In genomic region chr19:6375411-6376010, GRCh38 we compare ENCODE assay signal across 20 cellular contexts. TPM values are rescaled to one million over a fixed set of nuclear protein-coding genes. Genes with fewer than 3 reads are reported as not detected.
DNase-seq lines count a peak whose midpoint lies in the region; TF ChIP-seq lines count a peak whose summit lies in the region.
"Had no signal": no experiment of that assay in that cellular context is flagged by ENCODE, and none has a peak within 500 bp of the region (broad histone marks: within the 10 kb centered on the region; RNA-seq: fewer than 3 reads in every experiment).

Gene PSPN, minus strand, starts transcription at chr19:6375933. Its CDS starts 84 bp downstream, at chr19:6375849.

- no peaks in the 10 kb centered on the region for H3K9me3 Mint-ChIP-seq in Caco-2 (ENCODE audit: unreplicated experiment)
- H3K9me3 Mint-ChIP-seq: activated CD8-positive, alpha-beta T cell treated with anti-CD3 and anti-CD28 coated beads for 36 hours; activated naive CD4-positive, alpha-beta T cell treated with anti-CD3 and anti-CD28 coated beads, Interleukin-2, amount 50 U/mL, for 24 hours; immature natural killer cell had no signal

- H3K4me3 ChIP-seq in Caco-2 (ENCODE audit: low read depth, low read length) (no peak within 1 kb of the TSS), iPS-15b (ENCODE audit: low read depth, low read length) (no peak within 1 kb of the TSS), sigmoid colon (no peak within 1 kb of the TSS)
- H3K4me3 ChIP-seq: spleen had no signal

- H3K27ac ChIP-seq in RWPE1 (peak within 1 kb of the TSS; percentile 98), sigmoid colon (peak within 1 kb of the TSS in 1 of 4 donors; percentile 78)
- H3K27ac ChIP-seq: HL-60 had no signal

- H3K9ac ChIP-seq in iPS-15b (ENCODE audit: low read depth, low read length), result peak within 1 kb of the TSS; percentile 60

- BruUV-seq in Caco-2 (replicated peaks; lab: Mats Ljungman, UMichigan), result no TSS peak

- WGBS in sigmoid colon, 2 donors, result 88 to 91% methylated on average over 25 of the region's 25 CpGs

- H3K36me3 Mint-ChIP-seq in Caco-2 (ENCODE audit: insufficient read depth, unreplicated experiment), result peaks cover 67% of the 10 kb centered on the region

- peak within 1 kb of the TSS; percentile 37 for H3K4me3 Mint-ChIP-seq in Caco-2 (ENCODE audit: unreplicated experiment)
- H3K4me3 Mint-ChIP-seq: activated CD8-positive, alpha-beta T cell treated with anti-CD3 and anti-CD28 coated beads for 36 hours; activated naive CD4-positive, alpha-beta T cell treated with anti-CD3 and anti-CD28 coated beads, Interleukin-2, amount 50 U/mL, for 24 hours had no signal

- no peaks in the 10 kb centered on the region for H3K27me3 ChIP-seq in Caco-2 (replicated peaks; ENCODE audit: control insufficient read depth, insufficient read depth, low read length)
- no peaks in the 10 kb centered on the region for H3K27me3 ChIP-seq in iPS-15b (ENCODE audit: control insufficient read depth, insufficient read depth, low read length)
- no peaks in the 10 kb centered on the region for H3K27me3 ChIP-seq in sigmoid colon
- H3K27me3 ChIP-seq: spleen had no signal

- CTCF ChIA-PET in Caco-2 (lab: Charles Lee), result interaction anchor here (0.5 kb wide), 1 partner anchor 114 kb away, joined by 4 read pairs; no protein-coding TSS in a partner anchor
- CTCF ChIA-PET in RWPE1 (lab: Yijun Ruan, JAX), result interaction anchor here (0.7 kb wide), 1 partner anchor 42 kb away, joined by 3 read pairs; no protein-coding TSS in a partner anchor

- H3K4me1 Mint-ChIP-seq in Caco-2 (ENCODE audit: low read depth, unreplicated experiment), result peaks cover 6% of the 10 kb centered on the region

- no peak for DNase-seq in Caco-2
- DNase-seq in RWPE1 (ENCODE audit: low spot score), result no peak
- DNase-seq in sigmoid colon, result peak; percentile 69
- no peak for DNase-seq in SK-N-DZ (ENCODE audit: low spot score)
- DNase-seq in islet precursor cell, result no peak
- no peak for DNase-seq in posterior vena cava (ENCODE audit: low spot score)
- DNase-seq in NCI-H1105 treated with DMSO at 0.1 percent for 48 hours (lab: John Stamatoyannopoulos, UW), result no peak
- DNase-seq: activated CD8-positive, alpha-beta T cell treated with anti-CD3 and anti-CD28 coated beads for 36 hours; activated T-cell treated with anti-CD3 and anti-CD28 coated beads for 4 hours; aorta; EL; immature natural killer cell; left ventricle myocardium superior; MM.1S; NCI-H187; occipital lobe; spleen had no signal

- H3K36me3 ChIP-seq in Caco-2 (ENCODE audit: control insufficient read depth, insufficient read depth, low read length), result no peaks in the 10 kb centered on the region; the same call in 1 of the 2 replicates
- peaks cover 22% of the 10 kb centered on the region for H3K36me3 ChIP-seq in iPS-15b (ENCODE audit: control insufficient read depth, insufficient read depth, low read length)
- peaks cover 10 to 35% (median 17%) of the 10 kb centered on the region in 4 donors for H3K36me3 ChIP-seq in sigmoid colon

- TF ChIP-seq EP300 in sigmoid colon (IDR thresholded peaks at IDR 0.05), result no peak

- TF ChIP-seq CTCF in Caco-2 (IDR thresholded peaks at IDR 0.05; ENCODE audit: insufficient read depth in 1 of 2, low read depth in 1 of 2, low read length in 1 of 2, severe bottlenecking in 1 of 2, unreplicated experiment in 1 of 2), result no peak
- TF ChIP-seq CTCF in RWPE1 (conservative IDR thresholded peaks at IDR 0.05; ENCODE audit: low read depth), result no peak
- no peak for TF ChIP-seq CTCF in sigmoid colon (IDR thresholded peaks at IDR 0.05)

- H3K27ac Mint-ChIP-seq in Caco-2 (ENCODE audit: unreplicated experiment), result peak within 1 kb of the TSS; percentile 76
- H3K27ac Mint-ChIP-seq: activated CD8-positive, alpha-beta T cell treated with anti-CD3 and anti-CD28 coated beads for 36 hours; activated naive CD4-positive, alpha-beta T cell treated with anti-CD3 and anti-CD28 coated beads, Interleukin-2, amount 50 U/mL, for 24 hours had no signal

- H3K4me1 ChIP-seq in Caco-2 (peaks cover 32% of the 10 kb centered on the region), iPS-15b (ENCODE audit: control insufficient read depth, insufficient read depth, low read length) (no peaks in the 10 kb centered on the region), sigmoid colon (peaks cover 4 to 29% (median 21%) of the 10 kb centered on the region in 4 donors)

- no peak for TF ChIP-seq POLR2A in sigmoid colon (IDR thresholded peaks at IDR 0.05)

- POLR2A ChIA-PET in Caco-2 (lab: Charles Lee), result interaction anchor here (0.6 kb wide), 1 partner anchor 27 kb away, joined by 3 read pairs; no protein-coding TSS in a partner anchor
- POLR2A ChIA-PET in RWPE1 (lab: Yijun Ruan, JAX; ENCODE audit: low non-redundant PET), result interaction anchor here (0.7 kb wide), 1 partner anchor 33 kb away, joined by 3 read pairs; no protein-coding TSS in a partner anchor

- H3K27me3 Mint-ChIP-seq in Caco-2 (ENCODE audit: insufficient read depth, unreplicated experiment), result no peaks in the 10 kb centered on the region
- H3K27me3 Mint-ChIP-seq: activated CD8-positive, alpha-beta T cell treated with anti-CD3 and anti-CD28 coated beads for 36 hours; activated naive CD4-positive, alpha-beta T cell treated with anti-CD3 and anti-CD28 coated beads, Interleukin-2, amount 50 U/mL, for 24 hours had no signal

- H3K9me3 ChIP-seq in Caco-2, result no peaks in the 10 kb centered on the region
- H3K9me3 ChIP-seq in iPS-15b (ENCODE audit: control insufficient read depth, insufficient read depth, low read length), result no peaks in the 10 kb centered on the region
- H3K9me3 ChIP-seq in sigmoid colon, result no peaks in the 10 kb centered on the region

- intact Hi-C loops in Caco-2 (cut with micrococcal nuclease; ENCODE audit: unreplicated experiment), result no loop called here
- intact Hi-C loops in sigmoid colon (cut with DNase I), result loop anchor here (10.0 kb wide), 1 partner anchor 689 kb away; the partner anchor contains the start of gene ZNF557
- intact Hi-C loops in posterior vena cava (cut with DNase I), result no loop called here

RNA-seq across cellular contexts. Expression of gene PSPN, which starts in this region (rescaled TPM):
- total RNA-seq in Caco-2 (2022) (2.9 and 3.4 TPM in 2 replicates), sigmoid colon (1 to 10 TPM in 1 of 4 donors, under 1 TPM in 3; 0.41 to 5.8 (median 0.69) TPM), posterior vena cava (under 1 TPM; 0.65 to 0.71 TPM)
- 1 to 10 TPM in 2 of 3 donors, under 1 TPM in 1; 0.60 to 1.7 (median 1.4) TPM for polyA plus RNA-seq in sigmoid colon
- 1.8 and 1.9 TPM in 2 replicates for polyA plus RNA-seq in SK-N-DZ (2014; cell fraction: cytosol; rRNA removed)
- 0.62 and 2.1 TPM in 2 replicates for polyA plus RNA-seq in SK-N-DZ (2014; cell fraction: nucleus; rRNA removed)
